ENCODE assay signal across 1 cellular context in genomic region chr9:21994996-21995651, GRCh38.
TF ChIP-seq lines count a peak whose summit lies in the region.

No MANE protein-coding gene starts in this region.

TF ChIP-seq in IMR-90, 13 proteins besides CTCF, POLR2A, EP300 and RAD21 (continued from another document):
- TF ChIP-seq ELK1 (IDR thresholded peaks at IDR 0.05; ENCODE audit: borderline replicate concordance, low read depth, low read length) (no peak), RCOR1 (IDR thresholded peaks at IDR 0.05; ENCODE audit: insufficient replicate concordance, low read length) (no peak), CHD1 (IDR thresholded peaks at IDR 0.05; ENCODE audit: low read depth, low read length) (no peak)
